Comparison of ENCODE assay signal across 15 cellular contexts in the genomic region with DNA sequence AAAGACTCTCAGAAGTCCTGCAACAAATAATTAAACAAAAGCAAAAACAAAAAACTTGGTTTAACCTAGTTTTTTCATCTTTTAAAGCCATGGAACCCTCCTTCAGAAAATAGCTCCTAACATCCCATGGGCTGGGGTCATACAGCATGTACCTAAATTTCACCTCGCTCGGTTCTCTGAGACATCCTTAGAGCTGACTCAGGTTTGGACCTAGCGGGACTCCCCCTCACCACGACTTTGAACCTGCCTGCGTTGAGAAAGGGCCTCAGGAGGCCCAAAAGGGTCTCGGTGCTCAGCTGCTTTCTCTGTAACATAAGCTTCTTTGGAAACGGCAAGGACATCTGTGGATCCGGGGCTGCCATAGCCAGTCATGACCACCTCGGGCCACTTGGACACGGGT.
"Had no signal": no experiment of that assay in that cellular context is flagged by ENCODE, and none has a peak within 500 bp of the region (broad histone marks: within the 10 kb centered on the region; RNA-seq: fewer than 3 reads in every experiment).

No MANE protein-coding gene starts in this region.

- H3K4me3 Mint-ChIP-seq: activated CD4-positive, alpha-beta T cell treated with anti-CD3 and anti-CD28 coated beads, Interleukin-2, amount 10 ng/mL, durations not matched to agents 7 days and 5 days; activated naive CD4-positive, alpha-beta T cell treated with anti-CD3 and anti-CD28 coated beads, Interleukin-2, amount 50 U/mL, for 24 hours; naive B cell had no signal

- DNase-seq: activated CD4-positive, alpha-beta T cell treated with anti-CD3 and anti-CD28 coated beads, Interleukin-2, amount 10 ng/mL, durations not matched to agents 7 days and 5 days; activated effector memory CD4-positive, alpha-beta T cell treated with anti-CD3 and anti-CD28 coated beads, Interleukin-2, amount 50 U/mL, for 16 hours; dermis blood vessel endothelial cell; effector memory CD4-positive, alpha-beta T cell; esophagus squamous epithelium; heart right ventricle; left ventricle myocardium superior; mucosa of descending colon; naive B cell; sigmoid colon; stimulated activated CD8-positive, alpha-beta memory T cell treated with anti-CD3 and anti-CD28 coated beads, Interleukin-4, amount 100 ng/mL, for 48 hours; stimulated activated naive CD4-positive, alpha-beta T cell treated with Interleukin-2 at 50 U/mL for 16 hours; upper lobe of left lung had no signal

- H3K27me3 Mint-ChIP-seq: activated CD4-positive, alpha-beta T cell treated with anti-CD3 and anti-CD28 coated beads, Interleukin-2, amount 10 ng/mL, durations not matched to agents 7 days and 5 days; activated naive CD4-positive, alpha-beta T cell treated with anti-CD3 and anti-CD28 coated beads, Interleukin-2, amount 50 U/mL, for 24 hours; naive B cell had no signal

- ATAC-seq: activated CD4-positive, CD25-positive, alpha-beta regulatory T cell treated with anti-CD3 and anti-CD28 coated beads, Interleukin-2, amount 50 U/mL, for 24 hours; mucosa of descending colon had no signal

- H3K9me3 Mint-ChIP-seq: activated CD4-positive, alpha-beta T cell treated with anti-CD3 and anti-CD28 coated beads, Interleukin-2, amount 10 ng/mL, durations not matched to agents 7 days and 5 days; activated naive CD4-positive, alpha-beta T cell treated with anti-CD3 and anti-CD28 coated beads, Interleukin-2, amount 50 U/mL, for 24 hours; naive B cell had no signal

- H3K27ac Mint-ChIP-seq: activated CD4-positive, alpha-beta T cell treated with anti-CD3 and anti-CD28 coated beads, Interleukin-2, amount 10 ng/mL, durations not matched to agents 7 days and 5 days; activated naive CD4-positive, alpha-beta T cell treated with anti-CD3 and anti-CD28 coated beads, Interleukin-2, amount 50 U/mL, for 24 hours had no signal
